ENCODE assay signal across 1 cellular context in genomic region chr10:7085147-7085912, GRCh38.
TF ChIP-seq lines count a peak whose summit lies in the region.

No MANE protein-coding gene starts in this region.

TF ChIP-seq in GM23338, 12 proteins besides CTCF, POLR2A, EP300 and RAD21 (continued from another document):
- TF ChIP-seq ZNF462 (CRISPR knock-in tag; IDR thresholded peaks at IDR 0.05): no peak
